Comparison of ENCODE assay signal across 16 cellular contexts in the genomic region with DNA sequence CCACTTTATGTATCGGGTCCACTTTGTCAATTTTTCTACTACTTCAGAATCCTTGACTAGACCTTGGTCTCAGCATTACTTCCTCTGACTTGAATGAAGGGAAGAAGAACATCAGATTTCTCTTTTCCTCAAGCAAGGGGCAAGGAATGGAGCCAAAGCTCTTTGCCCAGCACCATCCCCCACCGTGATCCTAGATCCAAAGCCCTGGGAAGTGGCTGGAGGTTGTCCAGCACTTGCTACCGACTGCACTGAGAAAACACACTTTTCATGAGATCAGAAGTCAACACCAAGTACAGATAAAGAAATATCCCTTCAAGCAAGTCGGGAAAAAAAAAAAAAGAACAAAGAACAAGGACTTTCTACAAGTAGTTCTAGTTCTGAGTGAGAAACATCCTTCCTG.
DNase-seq lines count a peak whose midpoint lies in the region; ATAC-seq, FAIRE-seq and TF ChIP-seq lines count a peak whose summit lies in the region.
"Had no signal": no experiment of that assay in that cellular context is flagged by ENCODE, and none has a peak within 500 bp of the region (broad histone marks: within the 10 kb centered on the region; RNA-seq: fewer than 3 reads in every experiment).

No MANE protein-coding gene starts in this region.

- CTCF ChIA-PET in HepG2 (lab: Yijun Ruan, JAX; ENCODE audit: low intra/inter-chr PET ratio, low total read pairs) = no interaction called here

- POLR2A ChIA-PET in HepG2 (lab: Yijun Ruan, JAX) = no interaction called here

- DNase-seq in HepG2 (ENCODE audit: low spot score) = no peak
- peak; percentile 69 for DNase-seq in left cardiac atrium
- peak; percentile 53 for DNase-seq in posterior vena cava (ENCODE audit: low spot score)
- peak in 1 of 2 donors; percentile 70 for DNase-seq in aorta
- DNase-seq in activated CD4-positive, alpha-beta T cell treated with anti-CD3 and anti-CD28 coated beads, Interleukin-2, amount 50 U/mL, for 1 hour = no peak
- no peak for DNase-seq in DMS53 treated with DMSO at 0.1 percent for 48 hours (lab: John Stamatoyannopoulos, UW; ENCODE audit: unreplicated experiment)
- DNase-seq in activated gamma-delta T cell treated with Interleukin-2 at 50 U/mL for 16 hours = no peak
- DNase-seq: activated CD4-positive, CD25-positive, alpha-beta regulatory T cell treated with anti-CD3 and anti-CD28 coated beads, Interleukin-2, amount 50 U/mL, for 72 hours; activated T-cell treated with anti-CD3 and anti-CD28 coated beads, Interleukin-2, amount 50 U/mL, for 72 hours; Calu3; NCI-H1092 treated with DMSO at 0.1 percent for 48 hours; NCI-H226; small intestine had no signal

- BruUV-seq in HepG2 (replicated peaks; lab: Mats Ljungman, UMichigan) = no TSS peak

- no peak overlapping the region for H2AFZ ChIP-seq in HepG2 (ENCODE audit: low read length)

- TF ChIP-seq POLR2A in HepG2 (IDR thresholded peaks at IDR 0.05; ENCODE audit: insufficient read depth in 1 of 2, low read depth in 2 of 2, low read length in 2 of 2) = no peak

- no peaks in the 10 kb centered on the region for H3K9me3 ChIP-seq in liver (ENCODE audit: control insufficient read depth in 4 of 4, low read length in 3 of 4)
- no peaks in the 10 kb centered on the region for H3K9me3 ChIP-seq in HepG2 (ENCODE audit: low read length)
- no peaks in the 10 kb centered on the region for H3K9me3 ChIP-seq in aorta (ENCODE audit: control insufficient read depth, low read length)
- H3K9me3 ChIP-seq: A549 had no signal

- FAIRE-seq in HepG2 (lab: Jason Lieb, UNC) = no peak
- FAIRE-seq: A549, HTR-8/SVneo, small intestine had no signal

- WGBS in liver = 28% methylated on average over 4 of the region's 4 CpGs
- WGBS in HepG2 (ENCODE audit: low lambda C conversion rate) = 60% methylated on average over 4 of the region's 4 CpGs
- 7 to 9% methylated on average over 4 of the region's 4 CpGs for WGBS in aorta, 2 donors

- TF ChIP-seq EP300 in HepG2 (IDR thresholded peaks at IDR 0.05; ENCODE audit: low read depth in 2 of 2, low read length in 2 of 2) (no peak), HepG2 (CRISPR knock-in tag; IDR thresholded peaks at IDR 0.05; ENCODE audit: borderline replicate concordance) (no peak)

- peaks cover 18 to 48% (median 27%) of the 10 kb centered on the region in 4 donors for H3K4me1 ChIP-seq in liver (ENCODE audit: control insufficient read depth in 4 of 4, insufficient read depth in 4 of 4, low read length in 3 of 4)
- H3K4me1 ChIP-seq in HepG2 (ENCODE audit: insufficient read depth, low read length) = no peaks in the 10 kb centered on the region
- peaks cover 2 to 4% of the 10 kb centered on the region in 2 donors for H3K4me1 ChIP-seq in aorta (ENCODE audit: control insufficient read depth in 1 of 2, insufficient read depth in 2 of 2, low read length in 2 of 2)

- H3K79me2 ChIP-seq in HepG2 (ENCODE audit: insufficient read depth, low read length) = no peaks in the 10 kb centered on the region

- intact Hi-C loops in HepG2 (cut with micrococcal nuclease; ENCODE audit: unreplicated experiment) (no loop called here), left cardiac atrium (cut with DNase I) (loop anchor here in 1 of 2 donors (5.0 kb wide), 1 partner anchor 35 kb away; no protein-coding TSS in a partner anchor), posterior vena cava (cut with DNase I) (no loop called here), aorta (cut with DNase I) (no loop called here)

- H3K27me3 ChIP-seq in liver (ENCODE audit: control insufficient read depth in 4 of 4, insufficient read depth in 4 of 4, low read length in 3 of 4) = no peaks in the 10 kb centered on the region
- no peaks in the 10 kb centered on the region for H3K27me3 ChIP-seq in HepG2 (ENCODE audit: control insufficient read depth in 1 of 2, insufficient read depth in 2 of 2, low read length in 2 of 2)
- H3K27me3 ChIP-seq in aorta (ENCODE audit: control insufficient read depth in 1 of 2, insufficient read depth in 2 of 2, low read length in 1 of 2) = no peaks in the 10 kb centered on the region

- TF ChIP-seq CTCF in liver (IDR thresholded peaks at IDR 0.05; ENCODE audit: low read depth, low read length, missing input control) = no peak
- TF ChIP-seq CTCF in HepG2 (CRISPR knock-in tag; IDR thresholded peaks at IDR 0.05) = no peak

- H3K36me3 ChIP-seq in liver (ENCODE audit: control insufficient read depth in 4 of 4, insufficient read depth in 3 of 4, low read depth in 1 of 4, low read length in 3 of 4) (peaks cover 0 to 21% (median 5%) of the 10 kb centered on the region in 4 donors), HepG2 (replicated peaks in 1 of 2; ENCODE audit: control insufficient read depth in 1 of 2, insufficient read depth in 2 of 2, low read length in 2 of 2) (no peaks in the 10 kb centered on the region), aorta (ENCODE audit: control insufficient read depth in 1 of 2, insufficient read depth in 2 of 2, low read length in 1 of 2) (no peaks in the 10 kb centered on the region)

- TF ChIP-seq RAD21 in liver (IDR thresholded peaks at IDR 0.05) = no peak
- no peak for TF ChIP-seq RAD21 in HepG2 (CRISPR knock-in tag; IDR thresholded peaks at IDR 0.05)

- H3K9ac ChIP-seq in liver (ENCODE audit: low read depth in 1 of 2, low read length in 2 of 2) = no peak overlapping the region
- no peak overlapping the region for H3K9ac ChIP-seq in HepG2 (ENCODE audit: insufficient read depth, low read depth, low read length)

- in situ Hi-C loops in HepG2 (cut with HindIII; ENCODE audit: extremely low pct_ligation_motif_present, low pct_unique_long_range_greater_than_20kb) = loop anchor here (10.0 kb wide), 1 partner anchor 463 kb away; no protein-coding TSS in a partner anchor

- ATAC-seq in HepG2 (no peak), left cardiac atrium (peak; percentile 34 to 36), aorta (ENCODE audit: low FRiP score) (peak; percentile 31)
- ATAC-seq: A549; activated T-cell treated with anti-CD3 and anti-CD28 coated beads, Interleukin-2, amount 50 U/mL, for 72 hours had no signal

- H3K4me3 ChIP-seq in liver (ENCODE audit: low read depth in 1 of 3, low read length in 3 of 3) = no peak overlapping the region
- no peak overlapping the region for H3K4me3 ChIP-seq in HepG2 (replicated peaks in 1 of 3; ENCODE audit: insufficient read depth in 1 of 3, low read depth in 2 of 3, low read length in 3 of 3)
- no peak overlapping the region for H3K4me3 ChIP-seq in aorta (ENCODE audit: low read length in 2 of 2)
- H3K4me3 ChIP-seq: A549 had no signal

- H3K27ac ChIP-seq in liver (ENCODE audit: low read depth in 1 of 2, low read length in 2 of 2) = peak overlapping the region; percentile 68 to 73
- H3K27ac ChIP-seq in HepG2 (ENCODE audit: extremely low read length, insufficient read depth, low read length) = no peak overlapping the region
- peak overlapping the region; percentile 37 to 80 for H3K27ac ChIP-seq in aorta (ENCODE audit: low read depth in 1 of 2, low read length in 2 of 2)
- H3K27ac ChIP-seq: A549 had no signal

- H4K20me1 ChIP-seq in HepG2 (ENCODE audit: insufficient read depth, low read length) = no peaks in the 10 kb centered on the region

- no peak overlapping the region for H3K4me2 ChIP-seq in HepG2 (ENCODE audit: low read depth, low read length)
- H3K4me2 ChIP-seq: A549 had no signal

TF ChIP-seq in liver, 16 proteins besides CTCF, POLR2A, EP300 and RAD21 (continues in another document):
- TF ChIP-seq HNF4A (conservative IDR thresholded peaks at IDR 0.05) = no peak
- TF ChIP-seq, protein P1, sequence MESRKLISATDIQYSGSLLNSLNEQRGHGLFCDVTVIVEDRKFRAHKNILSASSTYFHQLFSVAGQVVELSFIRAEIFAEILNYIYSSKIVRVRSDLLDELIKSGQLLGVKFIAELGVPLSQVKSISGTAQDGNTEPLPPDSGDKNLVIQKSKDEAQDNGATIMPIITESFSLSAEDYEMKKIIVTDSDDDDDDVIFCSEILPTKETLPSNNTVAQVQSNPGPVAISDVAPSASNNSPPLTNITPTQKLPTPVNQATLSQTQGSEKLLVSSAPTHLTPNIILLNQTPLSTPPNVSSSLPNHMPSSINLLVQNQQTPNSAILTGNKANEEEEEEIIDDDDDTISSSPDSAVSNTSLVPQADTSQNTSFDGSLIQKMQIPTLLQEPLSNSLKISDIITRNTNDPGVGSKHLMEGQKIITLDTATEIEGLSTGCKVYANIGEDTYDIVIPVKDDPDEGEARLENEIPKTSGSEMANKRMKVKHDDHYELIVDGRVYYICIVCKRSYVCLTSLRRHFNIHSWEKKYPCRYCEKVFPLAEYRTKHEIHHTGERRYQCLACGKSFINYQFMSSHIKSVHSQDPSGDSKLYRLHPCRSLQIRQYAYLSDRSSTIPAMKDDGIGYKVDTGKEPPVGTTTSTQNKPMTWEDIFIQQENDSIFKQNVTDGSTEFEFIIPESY (IDR thresholded peaks at IDR 0.05) = no peak

TF ChIP-seq in HepG2, 621 proteins besides CTCF, POLR2A, EP300 and RAD21:
- TF ChIP-seq SMARCE1 (IDR thresholded peaks at IDR 0.05; ENCODE audit: borderline replicate concordance) (no peak), ZSCAN29 (CRISPR knock-in tag; conservative IDR thresholded peaks at IDR 0.05) (no peak), TCF12 (IDR thresholded peaks at IDR 0.05) (no peak), TCF12 (CRISPR knock-in tag; IDR thresholded peaks at IDR 0.05) (no peak), CCAR2 (optimal IDR thresholded peaks at IDR 0.05; ENCODE audit: low read depth, low read length) (no peak), ZNF124 (CRISPR knock-in tag; IDR thresholded peaks at IDR 0.05) (no peak)
- TF ChIP-seq, protein P2, sequence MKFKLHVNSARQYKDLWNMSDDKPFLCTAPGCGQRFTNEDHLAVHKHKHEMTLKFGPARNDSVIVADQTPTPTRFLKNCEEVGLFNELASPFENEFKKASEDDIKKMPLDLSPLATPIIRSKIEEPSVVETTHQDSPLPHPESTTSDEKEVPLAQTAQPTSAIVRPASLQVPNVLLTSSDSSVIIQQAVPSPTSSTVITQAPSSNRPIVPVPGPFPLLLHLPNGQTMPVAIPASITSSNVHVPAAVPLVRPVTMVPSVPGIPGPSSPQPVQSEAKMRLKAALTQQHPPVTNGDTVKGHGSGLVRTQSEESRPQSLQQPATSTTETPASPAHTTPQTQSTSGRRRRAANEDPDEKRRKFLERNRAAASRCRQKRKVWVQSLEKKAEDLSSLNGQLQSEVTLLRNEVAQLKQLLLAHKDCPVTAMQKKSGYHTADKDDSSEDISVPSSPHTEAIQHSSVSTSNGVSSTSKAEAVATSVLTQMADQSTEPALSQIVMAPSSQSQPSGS (CRISPR knock-in tag; IDR thresholded peaks at IDR 0.05) = no peak

Comparison
In these comparisons a context has a peak if more than half of its experiments do, and no peak if none do; other contexts are left out.
1. DNase-seq: peak in left cardiac atrium (single experiment) and posterior vena cava (single experiment); none in HepG2 (single experiment), activated CD4-positive, alpha-beta T cell treated with anti-CD3 and anti-CD28 coated beads, Interleukin-2, amount 50 U/mL, for 1 hour (single experiment), DMS53 treated with DMSO at 0.1 percent for 48 hours (single experiment) and activated gamma-delta T cell treated with Interleukin-2 at 50 U/mL for 16 hours (single experiment).